ENCODE assay signal across 27 cellular contexts in genomic region chr4:159097144-159097543, GRCh38.
"Had no signal": no experiment of that assay in that cellular context is flagged by ENCODE, and none has a peak within 500 bp of the region (broad histone marks: within the 10 kb centered on the region; RNA-seq: fewer than 3 reads in every experiment).

No MANE protein-coding gene starts in this region.

- H3K27me3 ChIP-seq: brain microvascular endothelial cell, esophagus squamous epithelium, gastroesophageal sphincter, heart right ventricle had no signal

- H3K36me3 ChIP-seq: brain microvascular endothelial cell, esophagus squamous epithelium, gastroesophageal sphincter, heart right ventricle had no signal

- H3K4me3 Mint-ChIP-seq: activated CD4-positive, alpha-beta memory T cell treated with anti-CD3 and anti-CD28 coated beads, Interleukin-2, amount 10 ng/mL, durations not matched to agents 7 days and 5 days; activated CD4-positive, alpha-beta T cell treated with anti-CD3 and anti-CD28 coated beads, Interleukin-2, amount 10 ng/mL, durations not matched to agents 7 days and 5 days; activated naive CD4-positive, alpha-beta T cell treated with anti-CD3 and anti-CD28 coated beads, Interleukin-2, amount 10 ng/mL, durations not matched to agents 7 days and 5 days; activated naive CD8-positive, alpha-beta T cell treated with anti-CD3 and anti-CD28 coated beads, Interleukin-2, amount 10 ng/mL, durations not matched to agents 7 days and 5 days; activated T-cell treated with anti-CD3 and anti-CD28 coated beads, Interleukin-2, amount 50 U/mL, for 72 hours; central memory CD8-positive, alpha-beta T cell; dendritic cell treated with granulocyte-macrophage colony-stimulating factor and Interleukin-4, amounts not matched to agents 40 ng/mL and 50 ng/mL, for 4 days; WTC11 had no signal

- H3K27ac Mint-ChIP-seq: activated CD4-positive, alpha-beta memory T cell treated with anti-CD3 and anti-CD28 coated beads, Interleukin-2, amount 10 ng/mL, durations not matched to agents 7 days and 5 days; activated CD4-positive, alpha-beta T cell treated with anti-CD3 and anti-CD28 coated beads, Interleukin-2, amount 10 ng/mL, durations not matched to agents 7 days and 5 days; activated naive CD4-positive, alpha-beta T cell treated with anti-CD3 and anti-CD28 coated beads, Interleukin-2, amount 10 ng/mL, durations not matched to agents 7 days and 5 days; activated naive CD4-positive, alpha-beta T cell treated with anti-CD3 and anti-CD28 coated beads, Interleukin-2, amount 50 U/mL, for 72 hours; activated naive CD8-positive, alpha-beta T cell treated with anti-CD3 and anti-CD28 coated beads, Interleukin-2, amount 10 ng/mL, durations not matched to agents 7 days and 5 days; activated T-cell treated with anti-CD3 and anti-CD28 coated beads, Interleukin-2, amount 50 U/mL, for 72 hours; dendritic cell treated with granulocyte-macrophage colony-stimulating factor and Interleukin-4, amounts not matched to agents 40 ng/mL and 50 ng/mL, for 4 days had no signal

- H3K27ac ChIP-seq: brain microvascular endothelial cell, coronary artery, epithelial cell of prostate, esophagus squamous epithelium, gastroesophageal sphincter had no signal

- FAIRE-seq: astrocyte, bronchial epithelial cell had no signal

- H3K9me3 Mint-ChIP-seq: activated CD4-positive, alpha-beta memory T cell treated with anti-CD3 and anti-CD28 coated beads, Interleukin-2, amount 10 ng/mL, durations not matched to agents 7 days and 5 days; activated CD4-positive, alpha-beta T cell treated with anti-CD3 and anti-CD28 coated beads, Interleukin-2, amount 10 ng/mL, durations not matched to agents 7 days and 5 days; activated naive CD4-positive, alpha-beta T cell treated with anti-CD3 and anti-CD28 coated beads, Interleukin-2, amount 10 ng/mL, durations not matched to agents 7 days and 5 days; activated naive CD4-positive, alpha-beta T cell treated with anti-CD3 and anti-CD28 coated beads, Interleukin-2, amount 50 U/mL, for 72 hours; activated naive CD8-positive, alpha-beta T cell treated with anti-CD3 and anti-CD28 coated beads, Interleukin-2, amount 10 ng/mL, durations not matched to agents 7 days and 5 days; activated T-cell treated with anti-CD3 and anti-CD28 coated beads, Interleukin-2, amount 50 U/mL, for 72 hours; central memory CD8-positive, alpha-beta T cell; dendritic cell treated with granulocyte-macrophage colony-stimulating factor and Interleukin-4, amounts not matched to agents 40 ng/mL and 50 ng/mL, for 4 days; WTC11 had no signal

- H3K4me3 ChIP-seq: coronary artery, esophagus squamous epithelium, gastroesophageal sphincter, heart right ventricle had no signal

- DNase-seq: activated CD4-positive, alpha-beta memory T cell treated with anti-CD3 and anti-CD28 coated beads, Interleukin-2, amount 10 ng/mL, durations not matched to agents 7 days and 5 days; activated CD4-positive, alpha-beta T cell treated with anti-CD3 and anti-CD28 coated beads for 1 hour; activated CD4-positive, alpha-beta T cell treated with anti-CD3 and anti-CD28 coated beads for 4 hours; activated CD4-positive, alpha-beta T cell treated with anti-CD3 and anti-CD28 coated beads, Interleukin-2, amount 10 ng/mL, durations not matched to agents 7 days and 5 days; activated CD4-positive, alpha-beta T cell treated with anti-CD3 and anti-CD28 coated beads, Interleukin-2, amount 50 U/mL, for 4 hours; activated CD8-positive, alpha-beta memory T cell treated with anti-CD3 and anti-CD28 coated beads, Interleukin-2, amount 50 U/mL, for 48 hours; activated gamma-delta T cell; activated naive CD4-positive, alpha-beta T cell; activated naive CD4-positive, alpha-beta T cell treated with anti-CD3 and anti-CD28 coated beads, Interleukin-2, amount 10 ng/mL, durations not matched to agents 7 days and 5 days; activated naive CD8-positive, alpha-beta T cell treated with anti-CD3 and anti-CD28 coated beads, Interleukin-2, amount 10 ng/mL, durations not matched to agents 7 days and 5 days; activated T-cell treated with anti-CD3 and anti-CD28 coated beads for 4 hours; activated T-cell treated with anti-CD3 and anti-CD28 coated beads, Interleukin-2, amount 50 U/mL, for 72 hours; brain microvascular endothelial cell; effector CD8-positive, alpha-beta T cell; esophagus squamous epithelium; foreskin melanocyte; heart right ventricle; T-helper 2 cell had no signal

- ATAC-seq: activated naive CD4-positive, alpha-beta T cell treated with anti-CD3 and anti-CD28 coated beads, Interleukin-2, amount 50 U/mL, for 72 hours; activated T-cell treated with anti-CD3 and anti-CD28 coated beads, Interleukin-2, amount 50 U/mL, for 72 hours; gastroesophageal sphincter had no signal

- H3K36me3 Mint-ChIP-seq: activated naive CD4-positive, alpha-beta T cell treated with anti-CD3 and anti-CD28 coated beads, Interleukin-2, amount 10 ng/mL, durations not matched to agents 7 days and 5 days; activated naive CD4-positive, alpha-beta T cell treated with anti-CD3 and anti-CD28 coated beads, Interleukin-2, amount 50 U/mL, for 72 hours; activated naive CD8-positive, alpha-beta T cell treated with anti-CD3 and anti-CD28 coated beads, Interleukin-2, amount 10 ng/mL, durations not matched to agents 7 days and 5 days; WTC11 had no signal

- H3K9me3 ChIP-seq: esophagus squamous epithelium, gastroesophageal sphincter, heart right ventricle had no signal
